ENCODE assay signal across 37 cellular contexts in the genomic region with DNA sequence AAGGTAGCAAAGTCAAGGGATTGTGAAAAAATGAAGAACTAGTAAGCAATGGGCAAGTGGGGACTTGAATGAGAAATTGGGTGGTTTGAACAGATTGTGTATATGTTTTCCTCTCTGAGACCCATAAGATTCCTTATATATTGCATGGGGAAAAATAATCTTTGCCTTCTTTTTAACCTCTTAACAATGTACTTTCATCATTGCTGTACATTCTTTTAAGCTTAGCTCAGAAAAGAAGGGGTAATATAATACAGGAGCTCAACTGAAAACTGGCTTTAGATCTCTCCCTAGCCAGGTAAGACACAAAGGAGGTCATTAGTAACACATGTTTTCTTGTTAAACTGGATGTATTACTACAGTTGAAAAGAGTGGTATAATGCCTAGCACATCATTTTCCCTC.
"Had no signal": no experiment of that assay in that cellular context is flagged by ENCODE, and none has a peak within 500 bp of the region (broad histone marks: within the 10 kb centered on the region; RNA-seq: fewer than 3 reads in every experiment).

No MANE protein-coding gene starts in this region.

- H3K27ac ChIP-seq: adrenal gland, body of pancreas, brain microvascular endothelial cell, breast epithelium, cardiac muscle cell, VCaP had no signal

- H3K36me3 ChIP-seq: adrenal gland, brain microvascular endothelial cell, breast epithelium, cardiac muscle cell had no signal

- H3K9me3 ChIP-seq: adrenal gland, body of pancreas had no signal

- H3K4me3 Mint-ChIP-seq: activated B cell treated with CpG ODN at 0.5 μM for 24 hours; activated CD4-positive, alpha-beta memory T cell treated with anti-CD3 and anti-CD28 coated beads for 36 hours; activated CD4-positive, alpha-beta T cell treated with anti-CD3 and anti-CD28 coated beads, Interleukin-2, amount 10 ng/mL, durations not matched to agents 24 days and 14 days; activated CD8-positive, alpha-beta T cell treated with anti-CD3 and anti-CD28 coated beads for 36 hours; activated naive CD4-positive, alpha-beta T cell treated with anti-CD3 and anti-CD28 coated beads for 36 hours; activated naive CD8-positive, alpha-beta T cell treated with anti-CD3 and anti-CD28 coated beads for 36 hours; activated T-cell treated with anti-CD3 and anti-CD28 coated beads, Interleukin-2, amount 50 U/mL, for 4 hours; activated T-cell treated with anti-CD3 and anti-CD28 coated beads, Interleukin-2, amount 50 U/mL, for 72 hours; activated T-helper 1 cell treated with anti-CD3 and anti-CD28 coated beads, Interleukin-12 subunit alpha, Interleukin-12 subunit beta, Interleukin-2, Interleukin-4 antibody, amounts not matched to agents 30 ng/mL and 10 ng/mL and 1 ng/mL, durations not matched to agents 14 hours and 24 hours and 36 hours; central memory CD8-positive, alpha-beta T cell; T-helper 1 cell treated with Interleukin-12 subunit alpha and Interleukin-12 subunit beta and Interleukin-4 antibody, amounts not matched to agents 30 μg/mL and 1 μg/mL, for 36 hours; T-helper 2 cell treated with Interferon-gamma antibody and Interleukin-4, amounts not matched to agents 5 μg/mL and 100 μg/mL, for 36 hours had no signal

- H3K9me3 Mint-ChIP-seq: activated B cell treated with CpG ODN at 0.5 μM for 24 hours; activated naive CD8-positive, alpha-beta T cell treated with anti-CD3 and anti-CD28 coated beads for 36 hours; activated T-cell treated with anti-CD3 and anti-CD28 coated beads, Interleukin-2, amount 50 U/mL, for 4 hours; activated T-helper 1 cell treated with anti-CD3 and anti-CD28 coated beads, Interleukin-12 subunit alpha, Interleukin-12 subunit beta, Interleukin-2, Interleukin-4 antibody, amounts not matched to agents 30 ng/mL and 10 ng/mL and 1 ng/mL, durations not matched to agents 14 hours and 24 hours and 36 hours; activated T-helper 2 cell treated with anti-CD3 and anti-CD28 coated beads, Interferon-gamma antibody, Interleukin-2, Interleukin-4, amounts not matched to agents 10 μg/mL and 5 μg/mL and 100 μg/mL, durations not matched to agents 14 hours and 24 hours and 36 hours; T-helper 2 cell treated with Interferon-gamma antibody and Interleukin-4, amounts not matched to agents 5 μg/mL and 100 μg/mL, for 36 hours had no signal

- DNase-seq: activated B cell treated with CpG ODN at 0.5 μM for 24 hours; activated CD4-positive, alpha-beta memory T cell treated with anti-CD3 and anti-CD28 coated beads for 36 hours; activated CD4-positive, alpha-beta T cell treated with anti-CD3 and anti-CD28 coated beads for 4 hours; activated CD4-positive, alpha-beta T cell treated with anti-CD3 and anti-CD28 coated beads, Interleukin-2, amount 10 ng/mL, durations not matched to agents 24 days and 14 days; activated CD4-positive, alpha-beta T cell treated with anti-CD3 and anti-CD28 coated beads, Interleukin-2, amount 50 U/mL, for 1 hour; activated CD4-positive, alpha-beta T cell treated with anti-CD3 and anti-CD28 coated beads, Interleukin-2, amount 50 U/mL, for 4 hours; activated CD4-positive, CD25-positive, alpha-beta regulatory T cell treated with anti-CD3 and anti-CD28 coated beads, Interleukin-2, amount 50 U/mL, for 72 hours; activated CD8-positive, alpha-beta memory T cell treated with anti-CD3 and anti-CD28 coated beads, Interleukin-2, amount 50 U/mL, for 4 hours; activated CD8-positive, alpha-beta T cell treated with anti-CD3 and anti-CD28 coated beads for 36 hours; activated effector memory CD4-positive, alpha-beta T cell treated with Interleukin-2 at 50 U/mL for 16 hours; activated gamma-delta T cell; activated naive CD4-positive, alpha-beta T cell treated with anti-CD3 and anti-CD28 coated beads for 36 hours; activated naive CD4-positive, alpha-beta T cell treated with anti-CD3 and anti-CD28 coated beads, Interleukin-2, amount 50 U/mL, for 16 hours; activated naive CD8-positive, alpha-beta T cell treated with anti-CD3 and anti-CD28 coated beads for 36 hours; activated T-cell treated with anti-CD3 and anti-CD28 coated beads for 4 hours; activated T-cell treated with anti-CD3 and anti-CD28 coated beads, Interleukin-2, amount 50 U/mL, for 1 hour; activated T-cell treated with anti-CD3 and anti-CD28 coated beads, Interleukin-2, amount 50 U/mL, for 4 hours; activated T-cell treated with anti-CD3 and anti-CD28 coated beads, Interleukin-2, amount 50 U/mL, for 72 hours; adrenal gland; amniotic stem cell; aorta; body of pancreas; brain microvascular endothelial cell; caudate nucleus; cerebellar nuclear complex; T-helper 1 cell; T-helper 2 cell; T-helper 9 cell had no signal

- H3K4me1 Mint-ChIP-seq: activated B cell treated with CpG ODN at 0.5 μM for 24 hours; activated CD4-positive, alpha-beta T cell treated with anti-CD3 and anti-CD28 coated beads, Interleukin-2, amount 10 ng/mL, durations not matched to agents 24 days and 14 days; activated naive CD8-positive, alpha-beta T cell treated with anti-CD3 and anti-CD28 coated beads for 36 hours; central memory CD8-positive, alpha-beta T cell had no signal

- H3K4me1 ChIP-seq: adrenal gland, body of pancreas, breast epithelium had no signal

- H3K36me3 Mint-ChIP-seq: activated CD4-positive, alpha-beta memory T cell treated with anti-CD3 and anti-CD28 coated beads for 36 hours; activated naive CD4-positive, alpha-beta T cell treated with anti-CD3 and anti-CD28 coated beads, Interleukin-2, amount 50 U/mL, for 72 hours; activated naive CD8-positive, alpha-beta T cell treated with anti-CD3 and anti-CD28 coated beads for 36 hours had no signal

- H3K27me3 ChIP-seq: adrenal gland, body of pancreas, brain microvascular endothelial cell, breast epithelium, cardiac muscle cell had no signal

- H3K27ac Mint-ChIP-seq: activated B cell treated with CpG ODN at 0.5 μM for 24 hours; activated CD4-positive, alpha-beta memory T cell treated with anti-CD3 and anti-CD28 coated beads for 36 hours; activated CD4-positive, alpha-beta T cell treated with anti-CD3 and anti-CD28 coated beads, Interleukin-2, amount 10 ng/mL, durations not matched to agents 24 days and 14 days; activated CD8-positive, alpha-beta T cell treated with anti-CD3 and anti-CD28 coated beads for 36 hours; activated naive CD4-positive, alpha-beta T cell treated with anti-CD3 and anti-CD28 coated beads for 36 hours; activated naive CD4-positive, alpha-beta T cell treated with anti-CD3 and anti-CD28 coated beads, Interleukin-2, amount 50 U/mL, for 72 hours; activated naive CD8-positive, alpha-beta T cell treated with anti-CD3 and anti-CD28 coated beads for 36 hours; activated T-cell treated with anti-CD3 and anti-CD28 coated beads, Interleukin-2, amount 50 U/mL, for 72 hours; activated T-helper 1 cell treated with anti-CD3 and anti-CD28 coated beads, Interleukin-12 subunit alpha, Interleukin-12 subunit beta, Interleukin-2, Interleukin-4 antibody, amounts not matched to agents 30 ng/mL and 10 ng/mL and 1 ng/mL, durations not matched to agents 14 hours and 24 hours and 36 hours; activated T-helper 2 cell treated with anti-CD3 and anti-CD28 coated beads, Interferon-gamma antibody, Interleukin-2, Interleukin-4, amounts not matched to agents 10 μg/mL and 5 μg/mL and 100 μg/mL, durations not matched to agents 14 hours and 24 hours and 36 hours; T-helper 1 cell treated with Interleukin-12 subunit alpha and Interleukin-12 subunit beta and Interleukin-4 antibody, amounts not matched to agents 30 μg/mL and 1 μg/mL, for 36 hours; T-helper 2 cell treated with Interferon-gamma antibody and Interleukin-4, amounts not matched to agents 5 μg/mL and 100 μg/mL, for 36 hours had no signal

- ATAC-seq: activated CD8-positive, alpha-beta T cell treated with anti-CD3 and anti-CD28 coated beads for 36 hours; activated naive CD4-positive, alpha-beta T cell treated with anti-CD3 and anti-CD28 coated beads, Interleukin-2, amount 50 U/mL, for 72 hours; activated T-cell treated with anti-CD3 and anti-CD28 coated beads, Interleukin-2, amount 50 U/mL, for 4 hours; activated T-cell treated with anti-CD3 and anti-CD28 coated beads, Interleukin-2, amount 50 U/mL, for 72 hours; body of pancreas had no signal

- H3K27me3 Mint-ChIP-seq: activated B cell treated with CpG ODN at 0.5 μM for 24 hours; activated CD4-positive, alpha-beta memory T cell treated with anti-CD3 and anti-CD28 coated beads for 36 hours; activated CD4-positive, alpha-beta T cell treated with anti-CD3 and anti-CD28 coated beads, Interleukin-2, amount 10 ng/mL, durations not matched to agents 24 days and 14 days; activated CD8-positive, alpha-beta T cell treated with anti-CD3 and anti-CD28 coated beads for 36 hours; activated naive CD8-positive, alpha-beta T cell treated with anti-CD3 and anti-CD28 coated beads for 36 hours; central memory CD8-positive, alpha-beta T cell had no signal

- H3K4me3 ChIP-seq: adrenal gland, body of pancreas, breast epithelium, cardiac muscle cell had no signal
